8 cellular contexts compared by ENCODE assay signal in the genomic region with DNA sequence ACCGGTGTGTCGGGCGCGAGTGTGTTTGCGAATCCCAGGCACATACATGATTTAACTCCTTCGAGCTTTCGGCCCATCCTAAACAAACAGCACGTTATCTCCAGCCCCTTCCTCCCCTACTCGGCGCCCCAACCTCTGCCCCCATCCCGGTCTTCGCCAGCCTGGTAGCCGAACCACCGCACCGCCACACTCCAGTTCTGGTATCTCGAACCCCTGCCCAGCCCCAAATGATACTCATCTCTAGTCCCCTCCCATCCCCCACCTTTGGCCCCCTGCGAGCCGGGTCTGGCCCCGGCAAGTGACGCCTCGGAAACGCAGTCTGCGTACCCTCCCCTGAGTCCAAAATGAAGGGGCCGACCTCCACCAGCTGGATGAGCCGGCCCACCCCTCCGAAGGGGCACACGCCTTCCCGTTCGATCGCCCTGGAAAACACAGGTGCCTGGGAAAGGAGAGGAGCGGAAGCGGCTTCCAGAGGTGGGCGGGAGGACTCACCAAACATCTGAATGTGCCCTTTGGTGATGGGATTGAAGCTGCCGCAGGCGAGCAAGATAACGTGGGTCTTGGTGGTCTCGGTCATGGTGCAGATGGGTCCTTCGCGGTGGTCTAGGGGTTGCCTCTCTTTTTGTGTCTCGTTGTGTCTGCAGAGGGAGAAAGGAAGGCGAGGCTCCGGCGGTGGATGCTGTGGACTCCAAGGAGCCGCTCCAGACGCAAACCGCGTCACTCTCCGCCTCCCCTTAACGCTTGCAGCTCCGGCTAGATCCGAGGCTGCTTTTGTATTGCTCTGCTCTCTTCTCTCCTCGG. TPM values are rescaled to one million over a fixed set of nuclear protein-coding genes. Genes with fewer than 3 reads are reported as not detected.
DNase-seq lines count a peak whose midpoint lies in the region; ATAC-seq and TF ChIP-seq lines count a peak whose summit lies in the region.

A gene (minus strand): TSS at position 690 of the 801 bp plus-strand sequence. CDS start 113 bp downstream, at position 577.

- intact Hi-C loops in spleen (cut with DNase I; ENCODE audit: low total_unique reads) = no loop called here

- H3K4me3 ChIP-seq in iPS-18c (ENCODE audit: insufficient read depth, low read depth, low read length) = peak within 1 kb of the TSS; percentile 82
- H3K4me3 ChIP-seq in spleen = peak within 1 kb of the TSS in 6 of 8 donors; percentile 13 to 52 (median 18)

- no peak for TF ChIP-seq POLR2A in spleen (IDR thresholded peaks at IDR 0.05)

- H3K9me3 ChIP-seq in iPS-18c (ENCODE audit: control insufficient read depth, insufficient read depth, low read length) (no peaks in the 10 kb centered on the region), spleen (no peaks in the 10 kb centered on the region)

- WGBS in spleen, 5 donors = 3 to 10% (median 5%) methylated on average over 43 to 52 of the region's 52 CpGs

- no peak for ATAC-seq in HG02623 (IDR thresholded peaks at IDR 0.05; ENCODE audit: unreplicated experiment)

- peaks cover 4 to 93% (median 52%) of the 10 kb centered on the region in 7 donors for H3K27me3 ChIP-seq in spleen (replicated peaks in 1 of 7)

- no peak within 1 kb of the TSS for H3K27ac ChIP-seq in spleen

- DNase-seq in COLO668 (lab: John Stamatoyannopoulos, UW; ENCODE audit: unreplicated experiment) (peak; percentile 66), NCI-H1417 treated with DMSO at 0.1 percent for 48 hours (lab: John Stamatoyannopoulos, UW) (peak; percentile 29), astrocyte of the hippocampus (ENCODE audit: low read depth, low spot score) (peak; percentile 67), spleen (no peak), activated gamma-delta T cell (lab: John Stamatoyannopoulos, UW) (no peak)
- DNase-seq in activated CD4-positive, CD25-positive, alpha-beta regulatory T cell (lab: John Stamatoyannopoulos, UW) = no peak

- peaks cover 9 to 27% (median 20%) of the 10 kb centered on the region in 6 donors for H3K4me1 ChIP-seq in spleen

- TF ChIP-seq CTCF in spleen (IDR thresholded peaks at IDR 0.05 in 8 of 11, conservative IDR thresholded peaks at IDR 0.05 in 3 of 11) = no peak

- H3K36me3 ChIP-seq in spleen = no peaks in the 10 kb centered on the region

RNA-seq across cellular contexts. Expression of the gene that starts here (rescaled TPM):
- total RNA-seq in spleen = 1 to 10 TPM in 1 of 7 donors, under 1 TPM in 6; 0.13 to 1.7 (median 0.21) TPM
- under 1 TPM; 0.05 to 0.10 (median 0.07) TPM for polyA plus RNA-seq in spleen

Comparison
In these comparisons a context has a peak if more than half of its experiments do, and no peak if none do; other contexts are left out.
1. DNase-seq: peak in COLO668 (single experiment), NCI-H1417 treated with DMSO at 0.1 percent for 48 hours (single experiment) and astrocyte of the hippocampus (single experiment); none in spleen (single experiment), activated CD4-positive, CD25-positive, alpha-beta regulatory T cell (0 of 4) and activated gamma-delta T cell (single experiment).